ENCODE assay signal across 27 cellular contexts in the genomic region with DNA sequence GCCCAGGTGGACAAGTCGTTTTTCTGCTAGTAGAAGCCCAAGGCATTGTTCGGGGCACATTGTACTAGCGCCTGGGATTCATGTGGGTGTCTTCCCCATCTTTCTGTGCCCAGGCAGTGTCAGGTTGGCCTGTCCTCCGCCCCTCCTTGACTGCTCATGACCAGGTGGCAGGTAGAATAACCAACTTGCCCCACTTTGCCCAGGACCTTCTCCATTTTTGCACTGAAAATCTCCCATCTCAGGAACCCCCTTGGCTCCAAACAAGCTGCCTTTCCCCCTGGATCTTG. TPM values are rescaled to one million over a fixed set of nuclear protein-coding genes. Genes with fewer than 3 reads are reported as not detected.
"Had no signal": no experiment of that assay in that cellular context is flagged by ENCODE, and none has a peak within 500 bp of the region (broad histone marks: within the 10 kb centered on the region; RNA-seq: fewer than 3 reads in every experiment).

No MANE protein-coding gene starts in this region.

- H3K4me1 Mint-ChIP-seq: endodermal cell had no signal

- H3K4me3 Mint-ChIP-seq: dendritic cell treated with granulocyte-macrophage colony-stimulating factor and Interleukin-4, amounts not matched to agents 40 ng/mL and 50 ng/mL, for 4 days; endodermal cell; naive thymus-derived CD4-positive, alpha-beta T cell; nephron; neural progenitor cell; stimulated activated memory B cell treated with anti-CD40 and anti-IgM and Interleukin-4, amounts not matched to agents 10 μg/mL and 1 μg/mL and 100 μg/mL, for 72 hours had no signal

- DNase-seq: left ventricle myocardium superior; mesenchymal stem cell; psoas muscle; spleen; stimulated activated CD4-positive, alpha-beta T cell treated with anti-CD3 and anti-CD28 coated beads, Interleukin-4, amount 100 ng/mL, for 4 hours; upper lobe of left lung; uterus had no signal

- H3K9me3 Mint-ChIP-seq: dendritic cell treated with granulocyte-macrophage colony-stimulating factor and Interleukin-4, amounts not matched to agents 40 ng/mL and 50 ng/mL, for 4 days; endodermal cell; nephron; neural progenitor cell; stimulated activated memory B cell treated with anti-CD40 and anti-IgM and Interleukin-4, amounts not matched to agents 10 μg/mL and 1 μg/mL and 100 μg/mL, for 72 hours had no signal

- H3K36me3 ChIP-seq: gastrocnemius medialis, neural progenitor cell, spleen, thoracic aorta, tibial nerve, upper lobe of left lung, uterus had no signal

- H3K27me3 ChIP-seq: gastrocnemius medialis, upper lobe of left lung, uterus had no signal

- H3K4me1 ChIP-seq: neural progenitor cell, psoas muscle, uterus had no signal

- H3K4me3 ChIP-seq: gastrocnemius medialis, neural progenitor cell, psoas muscle, skin epidermis, spleen, thoracic aorta, tibial nerve, upper lobe of left lung, uterus had no signal

- H2AFZ ChIP-seq: neural progenitor cell had no signal

- H3K9ac ChIP-seq: neural progenitor cell had no signal

- H3K9me3 ChIP-seq: gastrocnemius medialis, psoas muscle, spleen, thoracic aorta, tibial nerve, upper lobe of left lung, uterus had no signal

- H3K36me3 Mint-ChIP-seq: naive thymus-derived CD4-positive, alpha-beta T cell; neural progenitor cell; stimulated activated memory B cell treated with anti-CD40 and anti-IgM and Interleukin-4, amounts not matched to agents 10 μg/mL and 1 μg/mL and 100 μg/mL, for 72 hours had no signal

- ATAC-seq: esophagus mucosa; right cardiac atrium; stimulated activated memory B cell treated with anti-CD40 and anti-IgM and Interleukin-4, amounts not matched to agents 10 μg/mL and 1 μg/mL and 100 μg/mL, for 72 hours; stimulated activated naive CD8-positive, alpha-beta T cell treated with anti-CD3 and anti-CD28 coated beads, Interleukin-15, Interleukin-2, amounts not matched to agents 100 U/mL and 50 U/mL, for 24 hours had no signal

- H3K4me2 ChIP-seq: neural progenitor cell had no signal

- FAIRE-seq: colon had no signal

- H3K27ac ChIP-seq: epithelial cell of prostate, neural progenitor cell, psoas muscle, spleen, thoracic aorta, tibial nerve, upper lobe of left lung, uterus had no signal

- H3K27ac Mint-ChIP-seq: dendritic cell treated with granulocyte-macrophage colony-stimulating factor and Interleukin-4, amounts not matched to agents 40 ng/mL and 50 ng/mL, for 4 days; endodermal cell; nephron; neural progenitor cell; stimulated activated memory B cell treated with anti-CD40 and anti-IgM and Interleukin-4, amounts not matched to agents 10 μg/mL and 1 μg/mL and 100 μg/mL, for 72 hours had no signal

RNA-seq across cellular contexts. Expression of a gene that starts 33.9 kb away (rescaled TPM):
- total RNA-seq: endodermal cell; glomerular endothelial cell; left ventricle myocardium superior; lung microvascular endothelial cell; mucosa of gallbladder; naive thymus-derived CD4-positive, alpha-beta T cell; osteocyte; psoas muscle; renal cortical epithelial cell; right cardiac atrium; spleen; thoracic aorta; tibial nerve; upper lobe of left lung had no signal
- polyA plus RNA-seq: naive thymus-derived CD4-positive, alpha-beta T cell; psoas muscle; right cardiac atrium; spleen had no signal

RNA-seq across cellular contexts. Expression of a gene that starts 39.6 kb away (rescaled TPM):
- total RNA-seq: endodermal cell; gastrocnemius medialis; glomerular endothelial cell; left ventricle myocardium superior; lung microvascular endothelial cell; naive thymus-derived CD4-positive, alpha-beta T cell; osteocyte; renal cortical epithelial cell; spleen; thoracic aorta; tibial nerve; uterus had no signal
- polyA plus RNA-seq: naive thymus-derived CD4-positive, alpha-beta T cell; spleen had no signal
